ENCODE assay signal across 8 cellular contexts in genomic region chr17:21119247-21119944, GRCh38. TPM values are rescaled to one million over a fixed set of nuclear protein-coding genes. Genes with fewer than 3 reads are reported as not detected.
A peak's percentile ranks its signal among the peaks of the same experiment; 100 is the strongest.
DNase-seq lines count a peak whose midpoint lies in the region; ATAC-seq and TF ChIP-seq lines count a peak whose summit lies in the region.

No MANE protein-coding gene starts in this region.

- H3K27ac ChIP-seq in HUES6 (ENCODE audit: low read depth, low read length) (peak overlapping the region; percentile 26; the same call in 1 of the 2 replicates), substantia nigra (ENCODE audit: low read depth, low read length, poor library complexity, severe bottlenecking) (no peak overlapping the region)

- H3K36me3 Mint-ChIP-seq in activated T-helper 1 cell treated with anti-CD3 and anti-CD28 coated beads, Interleukin-12 subunit alpha, Interleukin-12 subunit beta, Interleukin-2, Interleukin-4 antibody, amounts not matched to agents 30 ng/mL and 10 ng/mL and 1 ng/mL, durations not matched to agents 14 hours and 24 hours and 36 hours (ENCODE audit: low read depth): no peaks in the 10 kb centered on the region

- no peak overlapping the region for H3K4me3 ChIP-seq in HUES6 (ENCODE audit: low read depth, low read length)
- peak overlapping the region; percentile 31 for H3K4me3 ChIP-seq in fibroblast of the aortic adventitia (ENCODE audit: low read depth, low read length)

- H3K4me1 ChIP-seq in HUES6 (ENCODE audit: control insufficient read depth, insufficient read depth, low read length): peaks cover 10% of the 10 kb centered on the region

- ATAC-seq in GM21515 (IDR thresholded peaks at IDR 0.05; ENCODE audit: unreplicated experiment): no peak

- no peak overlapping the region for H3K4me3 Mint-ChIP-seq in activated T-helper 1 cell treated with anti-CD3 and anti-CD28 coated beads, Interleukin-12 subunit alpha, Interleukin-12 subunit beta, Interleukin-2, Interleukin-4 antibody, amounts not matched to agents 30 ng/mL and 10 ng/mL and 1 ng/mL, durations not matched to agents 14 hours and 24 hours and 36 hours

- no peak overlapping the region for H3K27ac Mint-ChIP-seq in activated T-helper 1 cell treated with anti-CD3 and anti-CD28 coated beads, Interleukin-12 subunit alpha, Interleukin-12 subunit beta, Interleukin-2, Interleukin-4 antibody, amounts not matched to agents 30 ng/mL and 10 ng/mL and 1 ng/mL, durations not matched to agents 14 hours and 24 hours and 36 hours

- intact Hi-C loops in activated T-helper 1 cell treated with anti-CD3 and anti-CD28 coated beads, Interleukin-12 subunit alpha, Interleukin-12 subunit beta, Interleukin-2, Interleukin-4 antibody, amounts not matched to agents 30 ng/mL and 10 ng/mL and 1 ng/mL, durations not matched to agents 14 hours and 24 hours and 36 hours (cut with micrococcal nuclease): loop anchor here (1.0 to 2.0 kb wide), 4 partner anchors 95 to 394 kb away; partner anchors contain the start of genes MAP2K3 and TMEM11

- no peaks in the 10 kb centered on the region for H3K36me3 ChIP-seq in HUES6 (ENCODE audit: control insufficient read depth, insufficient read depth, low read length)

- H3K27me3 ChIP-seq in HUES6 (ENCODE audit: control insufficient read depth, insufficient read depth, low read length): no peaks in the 10 kb centered on the region

- peaks cover 12% of the 10 kb centered on the region for H3K27me3 Mint-ChIP-seq in activated T-helper 1 cell treated with anti-CD3 and anti-CD28 coated beads, Interleukin-12 subunit alpha, Interleukin-12 subunit beta, Interleukin-2, Interleukin-4 antibody, amounts not matched to agents 30 ng/mL and 10 ng/mL and 1 ng/mL, durations not matched to agents 14 hours and 24 hours and 36 hours (ENCODE audit: insufficient read depth)

- peak; percentile 89 for DNase-seq in G401 (ENCODE audit: low spot score)
- DNase-seq in RPMI7951 (ENCODE audit: low read depth): peak; percentile 60
- DNase-seq in activated T-helper 1 cell treated with anti-CD3 and anti-CD28 coated beads, Interleukin-12 subunit alpha, Interleukin-12 subunit beta, Interleukin-2, Interleukin-4 antibody, amounts not matched to agents 30 ng/mL and 10 ng/mL and 1 ng/mL, durations not matched to agents 14 hours and 24 hours and 36 hours (ENCODE audit: low spot score): peak; percentile 53
- peak; percentile 78 for DNase-seq in fibroblast of the aortic adventitia (ENCODE audit: low read depth)
- peak in 42 of 56 donors; percentile 4 to 81 (median 38) for DNase-seq in nucleus accumbens (lab: John Stamatoyannopoulos, UW)
- peak in 35 of 49 donors; percentile 4 to 68 (median 43) for DNase-seq in substantia nigra (lab: John Stamatoyannopoulos, UW)

- peak; percentile 94 for TF ChIP-seq CTCF in fibroblast of the aortic adventitia (IDR thresholded peaks at IDR 0.05; ENCODE audit: insufficient read depth, low read length)

- in situ Hi-C loops in G401 (cut with HindIII; ENCODE audit: low sequenced_read_pairs): no loop called here

- H3K9me3 ChIP-seq in HUES6 (ENCODE audit: control insufficient read depth, insufficient read depth, low read depth, low read length): no peaks in the 10 kb centered on the region

- H3K9ac ChIP-seq in HUES6 (ENCODE audit: low read length): no peak overlapping the region

- no peaks in the 10 kb centered on the region for H3K9me3 Mint-ChIP-seq in activated T-helper 1 cell treated with anti-CD3 and anti-CD28 coated beads, Interleukin-12 subunit alpha, Interleukin-12 subunit beta, Interleukin-2, Interleukin-4 antibody, amounts not matched to agents 30 ng/mL and 10 ng/mL and 1 ng/mL, durations not matched to agents 14 hours and 24 hours and 36 hours

- peaks cover 12% of the 10 kb centered on the region for H3K4me1 Mint-ChIP-seq in activated T-helper 1 cell treated with anti-CD3 and anti-CD28 coated beads, Interleukin-12 subunit alpha, Interleukin-12 subunit beta, Interleukin-2, Interleukin-4 antibody, amounts not matched to agents 30 ng/mL and 10 ng/mL and 1 ng/mL, durations not matched to agents 14 hours and 24 hours and 36 hours (ENCODE audit: low read depth)

RNA-seq across cellular contexts. Expression of gene DHRS7B, which starts 7.4 kb away (rescaled TPM):
- total RNA-seq in G401 (2014; rRNA removed; shearing (Covaris generic)): 37.0 and 45.4 TPM in 2 replicates
- total RNA-seq in RPMI7951 (2014; rRNA removed; shearing (Covaris generic)): 15.9 and 16.3 TPM in 2 replicates
- 20.0 and 23.6 TPM in 2 replicates for total RNA-seq in activated T-helper 1 cell treated with anti-CD3 and anti-CD28 coated beads, Interleukin-12 subunit alpha, Interleukin-12 subunit beta, Interleukin-2, Interleukin-4 antibody, amounts not matched to agents 30 ng/mL and 10 ng/mL and 1 ng/mL, durations not matched to agents 14 hours and 24 hours and 36 hours
- total RNA-seq in fibroblast of the aortic adventitia (ENCODE audit: low replicate concordance): 12.7 and 15.6 TPM in 2 replicates

Comparison
In these comparisons a context has a peak if more than half of its experiments do, and no peak if none do; other contexts are left out.
1. DNase-seq: peak in every context shown above with its lines; median percentile 89 in G401; 78 in fibroblast of the aortic adventitia; 60 in RPMI7951; 53 in activated T-helper 1 cell treated with anti-CD3 and anti-CD28 coated beads, Interleukin-12 subunit alpha, Interleukin-12 subunit beta, Interleukin-2, Interleukin-4 antibody, amounts not matched to agents 30 ng/mL and 10 ng/mL and 1 ng/mL, durations not matched to agents 14 hours and 24 hours and 36 hours; 43 in substantia nigra; 38 in nucleus accumbens.